Comparison of ENCODE assay signal across 24 cellular contexts in the genomic region with DNA sequence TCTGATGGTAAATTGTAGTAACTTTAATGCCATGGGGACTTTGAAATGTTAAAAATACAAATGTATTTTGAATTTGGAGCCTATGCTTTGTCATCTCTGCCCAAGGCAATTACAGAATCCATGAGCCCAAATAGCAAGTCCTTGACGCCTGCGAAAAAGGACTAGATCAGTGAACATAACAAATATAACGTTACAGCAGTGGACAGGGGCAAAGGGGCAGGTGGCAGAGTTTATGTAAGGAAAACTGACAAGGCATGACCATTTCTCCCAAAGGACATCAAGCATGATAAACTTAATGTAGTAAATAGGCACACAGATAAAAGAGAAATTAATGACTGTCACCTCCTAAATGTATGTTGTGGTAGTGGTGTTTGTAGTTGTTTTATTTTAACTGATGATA.
A peak's percentile ranks its signal among the peaks of the same experiment; 100 is the strongest.
DNase-seq lines count a peak whose midpoint lies in the region; ATAC-seq, FAIRE-seq and TF ChIP-seq lines count a peak whose summit lies in the region.
"Had no signal": no experiment of that assay in that cellular context is flagged by ENCODE, and none has a peak within 500 bp of the region (broad histone marks: within the 10 kb centered on the region; RNA-seq: fewer than 3 reads in every experiment).

No MANE protein-coding gene starts in this region.

- POLR2A ChIA-PET in HepG2 (lab: Yijun Ruan, JAX) = no interaction called here

- TF ChIP-seq POLR2A in HepG2 (IDR thresholded peaks at IDR 0.05; ENCODE audit: insufficient read depth in 1 of 2, low read depth in 2 of 2, low read length in 2 of 2) (no peak), Peyer's patch (IDR thresholded peaks at IDR 0.05) (no peak)

- H3K79me2 ChIP-seq in HepG2 (ENCODE audit: insufficient read depth, low read length) = no peaks in the 10 kb centered on the region

- intact Hi-C loops in HepG2 (cut with micrococcal nuclease; ENCODE audit: unreplicated experiment) = no loop called here
- intact Hi-C loops in psoas muscle (cut with DNase I) = no loop called here

- peaks cover 3 to 12% (median 3%) of the 10 kb centered on the region in 4 donors for H3K4me1 ChIP-seq in liver (ENCODE audit: control insufficient read depth in 4 of 4, insufficient read depth in 4 of 4, low read length in 3 of 4)
- no peaks in the 10 kb centered on the region for H3K4me1 ChIP-seq in HepG2 (ENCODE audit: insufficient read depth, low read length)
- peaks cover 10% of the 10 kb centered on the region for H3K4me1 ChIP-seq in psoas muscle
- no peaks in the 10 kb centered on the region for H3K4me1 ChIP-seq in Peyer's patch
- H3K4me1 ChIP-seq: A549 had no signal

- H2AFZ ChIP-seq in HepG2 (ENCODE audit: low read length) = no peak overlapping the region

- ATAC-seq in HepG2 (no peak), left lobe of liver (peak; percentile 72), psoas muscle (no peak), GM21737 (IDR thresholded peaks at IDR 0.05; ENCODE audit: unreplicated experiment) (no peak)
- ATAC-seq: A549 had no signal

- TF ChIP-seq EP300 in HepG2 (IDR thresholded peaks at IDR 0.05; ENCODE audit: low read depth in 2 of 2, low read length in 2 of 2) = no peak
- TF ChIP-seq EP300 in HepG2 (CRISPR knock-in tag; IDR thresholded peaks at IDR 0.05; ENCODE audit: borderline replicate concordance) = no peak

- H3K36me3 ChIP-seq in liver (ENCODE audit: control insufficient read depth in 4 of 4, insufficient read depth in 3 of 4, low read depth in 1 of 4, low read length in 3 of 4) (peaks cover 0 to 3% (median 0%) of the 10 kb centered on the region in 4 donors), HepG2 (replicated peaks in 1 of 2; ENCODE audit: control insufficient read depth in 1 of 2, insufficient read depth in 2 of 2, low read length in 2 of 2) (no peaks in the 10 kb centered on the region), psoas muscle (ENCODE audit: insufficient read depth in 1 of 2, low read depth in 1 of 2) (no peaks in the 10 kb centered on the region), Peyer's patch (no peaks in the 10 kb centered on the region)

- H3K9me3 ChIP-seq in liver (ENCODE audit: control insufficient read depth in 4 of 4, low read length in 3 of 4) (no peaks in the 10 kb centered on the region), HepG2 (ENCODE audit: low read length) (no peaks in the 10 kb centered on the region), psoas muscle (no peaks in the 10 kb centered on the region), Peyer's patch (no peaks in the 10 kb centered on the region)
- H3K9me3 ChIP-seq: A549 had no signal

- CTCF ChIA-PET in HepG2 (lab: Yijun Ruan, JAX; ENCODE audit: low intra/inter-chr PET ratio, low total read pairs) = no interaction called here

- DNase-seq in HepG2 (ENCODE audit: low spot score) (no peak), left lobe of liver (ENCODE audit: low spot score) (no peak), psoas muscle (no peak), Peyer's patch (no peak), NCI-H2171 (lab: John Stamatoyannopoulos, UW) (no peak)
- DNase-seq: AML-193; C1 segment of cervical spinal cord; CD4-positive, alpha-beta memory T cell; CD4-positive, CD25-positive, alpha-beta regulatory T cell; CD8-positive, alpha-beta memory T cell; COR-L47; DMS 273 treated with DMSO at 0.1 percent for 48 hours; DMS153; DMS53; DMS79; DND-41; EL; GDM1 had no signal

- peak in 1 of 2 donors; percentile 26 for TF ChIP-seq RAD21 in liver (IDR thresholded peaks at IDR 0.05)
- no peak for TF ChIP-seq RAD21 in HepG2 (CRISPR knock-in tag; IDR thresholded peaks at IDR 0.05)

- no TSS peak for BruUV-seq in HepG2 (replicated peaks; lab: Mats Ljungman, UMichigan)

- 25% methylated on average over 3 of the region's 3 CpGs for WGBS in liver
- WGBS in HepG2 (ENCODE audit: low lambda C conversion rate) = 14% methylated on average over 3 of the region's 3 CpGs
- 28 to 54% (median 32%) methylated on average over 3 of the region's 3 CpGs for WGBS in psoas muscle, 3 donors

- FAIRE-seq in HepG2 (lab: Jason Lieb, UNC) = no peak
- FAIRE-seq: A549, GM12891, GM19239 had no signal

- no peaks in the 10 kb centered on the region for H4K20me1 ChIP-seq in HepG2 (ENCODE audit: insufficient read depth, low read length)

- H3K9ac ChIP-seq in liver (ENCODE audit: low read depth in 1 of 2, low read length in 2 of 2) = no peak overlapping the region
- no peak overlapping the region for H3K9ac ChIP-seq in HepG2 (ENCODE audit: insufficient read depth, low read depth, low read length)

- no peak overlapping the region for H3K4me3 ChIP-seq in liver (ENCODE audit: low read depth in 1 of 3, low read length in 3 of 3)
- no peak overlapping the region for H3K4me3 ChIP-seq in HepG2 (replicated peaks in 1 of 3; ENCODE audit: insufficient read depth in 1 of 3, low read depth in 2 of 3, low read length in 3 of 3)
- no peak overlapping the region for H3K4me3 ChIP-seq in psoas muscle
- H3K4me3 ChIP-seq in Peyer's patch = no peak overlapping the region
- H3K4me3 ChIP-seq: A549 had no signal

- in situ Hi-C loops in HepG2 (cut with HindIII; ENCODE audit: extremely low pct_ligation_motif_present, low pct_unique_long_range_greater_than_20kb) = no loop called here

- TF ChIP-seq CTCF in liver (IDR thresholded peaks at IDR 0.05; ENCODE audit: low read depth, low read length, missing input control) (no peak), HepG2 (CRISPR knock-in tag; IDR thresholded peaks at IDR 0.05) (no peak), psoas muscle (IDR thresholded peaks at IDR 0.05) (no peak), Peyer's patch (IDR thresholded peaks at IDR 0.05) (no peak)

- H3K27ac ChIP-seq in liver (ENCODE audit: low read depth in 1 of 2, low read length in 2 of 2) (no peak overlapping the region), HepG2 (ENCODE audit: extremely low read length, insufficient read depth, low read length) (no peak overlapping the region), psoas muscle (peak overlapping the region; percentile 12), Peyer's patch (no peak overlapping the region)
- H3K27ac ChIP-seq: 22Rv1, A549 had no signal

- H3K27me3 ChIP-seq in liver (ENCODE audit: control insufficient read depth in 4 of 4, insufficient read depth in 4 of 4, low read length in 3 of 4) (no peaks in the 10 kb centered on the region), HepG2 (ENCODE audit: control insufficient read depth in 1 of 2, insufficient read depth in 2 of 2, low read length in 2 of 2) (no peaks in the 10 kb centered on the region), psoas muscle (ENCODE audit: insufficient read depth in 3 of 3, low read length in 2 of 3) (no peaks in the 10 kb centered on the region), Peyer's patch (no peaks in the 10 kb centered on the region)

- no peak overlapping the region for H3K4me2 ChIP-seq in HepG2 (ENCODE audit: low read depth, low read length)
- H3K4me2 ChIP-seq: A549 had no signal

TF ChIP-seq in liver, 16 proteins besides CTCF, POLR2A, EP300 and RAD21 (continues in another document):
- TF ChIP-seq, protein P1, sequence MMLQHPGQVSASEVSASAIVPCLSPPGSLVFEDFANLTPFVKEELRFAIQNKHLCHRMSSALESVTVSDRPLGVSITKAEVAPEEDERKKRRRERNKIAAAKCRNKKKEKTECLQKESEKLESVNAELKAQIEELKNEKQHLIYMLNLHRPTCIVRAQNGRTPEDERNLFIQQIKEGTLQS (IDR thresholded peaks at IDR 0.05) = no peak
- TF ChIP-seq HNF4A (conservative IDR thresholded peaks at IDR 0.05) (peak; percentile 76 to 83), FOXA2 (IDR thresholded peaks at IDR 0.05) (no peak), RXRA (IDR thresholded peaks at IDR 0.05) (peak; percentile 19 to 40)
- TF ChIP-seq, protein P2, sequence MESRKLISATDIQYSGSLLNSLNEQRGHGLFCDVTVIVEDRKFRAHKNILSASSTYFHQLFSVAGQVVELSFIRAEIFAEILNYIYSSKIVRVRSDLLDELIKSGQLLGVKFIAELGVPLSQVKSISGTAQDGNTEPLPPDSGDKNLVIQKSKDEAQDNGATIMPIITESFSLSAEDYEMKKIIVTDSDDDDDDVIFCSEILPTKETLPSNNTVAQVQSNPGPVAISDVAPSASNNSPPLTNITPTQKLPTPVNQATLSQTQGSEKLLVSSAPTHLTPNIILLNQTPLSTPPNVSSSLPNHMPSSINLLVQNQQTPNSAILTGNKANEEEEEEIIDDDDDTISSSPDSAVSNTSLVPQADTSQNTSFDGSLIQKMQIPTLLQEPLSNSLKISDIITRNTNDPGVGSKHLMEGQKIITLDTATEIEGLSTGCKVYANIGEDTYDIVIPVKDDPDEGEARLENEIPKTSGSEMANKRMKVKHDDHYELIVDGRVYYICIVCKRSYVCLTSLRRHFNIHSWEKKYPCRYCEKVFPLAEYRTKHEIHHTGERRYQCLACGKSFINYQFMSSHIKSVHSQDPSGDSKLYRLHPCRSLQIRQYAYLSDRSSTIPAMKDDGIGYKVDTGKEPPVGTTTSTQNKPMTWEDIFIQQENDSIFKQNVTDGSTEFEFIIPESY (IDR thresholded peaks at IDR 0.05) = no peak

TF ChIP-seq in HepG2, 621 proteins besides CTCF, POLR2A, EP300 and RAD21:
- TF ChIP-seq, protein P3, sequence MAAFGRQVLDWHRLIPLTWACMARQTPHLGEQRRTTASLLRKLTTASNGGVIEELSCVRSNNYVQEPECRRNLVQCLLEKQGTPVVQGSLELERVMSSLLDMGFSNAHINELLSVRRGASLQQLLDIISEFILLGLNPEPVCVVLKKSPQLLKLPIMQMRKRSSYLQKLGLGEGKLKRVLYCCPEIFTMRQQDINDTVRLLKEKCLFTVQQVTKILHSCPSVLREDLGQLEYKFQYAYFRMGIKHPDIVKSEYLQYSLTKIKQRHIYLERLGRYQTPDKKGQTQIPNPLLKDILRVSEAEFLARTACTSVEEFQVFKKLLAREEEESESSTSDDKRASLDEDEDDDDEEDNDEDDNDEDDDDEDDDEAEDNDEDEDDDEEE (CRISPR knock-in tag; IDR thresholded peaks at IDR 0.05) = no peak
- TF ChIP-seq ZNF432 (CRISPR knock-in tag; IDR thresholded peaks at IDR 0.05; ENCODE audit: borderline replicate concordance) (no peak), ZNF33B (CRISPR knock-in tag; IDR thresholded peaks at IDR 0.05) (no peak), ELF1 (CRISPR knock-in tag; IDR thresholded peaks at IDR 0.05) (no peak)
TF ChIP-seq in HepG2: peak in this region for 0.
